Comparison of ENCODE assay signal across 8 cellular contexts in genomic region chr5:108727154-108727638, GRCh38. TPM values are rescaled to one million over a fixed set of nuclear protein-coding genes. Genes with fewer than 3 reads are reported as not detected.
A peak's percentile ranks its signal among the peaks of the same experiment; 100 is the strongest.
DNase-seq lines count a peak whose midpoint lies in the region; ATAC-seq and TF ChIP-seq lines count a peak whose summit lies in the region.

No MANE protein-coding gene starts in this region.

- peaks cover 5% of the 10 kb centered on the region for H3K4me1 ChIP-seq in endodermal cell (ENCODE audit: control insufficient read depth, insufficient read depth, low read length)
- no peaks in the 10 kb centered on the region for H3K4me1 ChIP-seq in mucosa of descending colon (ENCODE audit: low read depth)

- intact Hi-C loops in mucosa of descending colon (cut with DNase I, micrococcal nuclease), result no loop called here

- peak overlapping the region; percentile 83 for H3K4me3 ChIP-seq in endodermal cell (ENCODE audit: low read length)
- no peak overlapping the region for H3K4me3 ChIP-seq in mucosa of descending colon

- no peak for DNase-seq in activated naive CD4-positive, alpha-beta T cell treated with Interleukin-2 at 50 U/mL for 16 hours
- DNase-seq in SHP77 (lab: John Stamatoyannopoulos, UW), result peak; percentile 33 to 57
- no peak for DNase-seq in endodermal cell
- peak in 2 of 3 donors; percentile 47 to 67 for DNase-seq in mucosa of descending colon

- H3K27me3 Mint-ChIP-seq in activated naive CD4-positive, alpha-beta T cell treated with anti-CD3 and anti-CD28 coated beads, Interleukin-2, amount 50 U/mL, for 24 hours, result peaks cover 24% of the 10 kb centered on the region
- H3K27me3 Mint-ChIP-seq in endodermal cell (ENCODE audit: insufficient read depth), result peaks cover 2% of the 10 kb centered on the region

- H3K4me3 Mint-ChIP-seq in activated naive CD4-positive, alpha-beta T cell treated with anti-CD3 and anti-CD28 coated beads, Interleukin-2, amount 50 U/mL, for 24 hours, result peak overlapping the region; percentile 87
- peak overlapping the region; percentile 86 for H3K4me3 Mint-ChIP-seq in endodermal cell

- peak; percentile 56 for ATAC-seq in mucosa of descending colon
- ATAC-seq in HG02571 (IDR thresholded peaks at IDR 0.05; ENCODE audit: unreplicated experiment), result no peak
- ATAC-seq in HG02870 (IDR thresholded peaks at IDR 0.05; ENCODE audit: unreplicated experiment), result no peak
- no peak for ATAC-seq in HG02678 (IDR thresholded peaks at IDR 0.05; ENCODE audit: unreplicated experiment)

- no peaks in the 10 kb centered on the region for H3K27me3 ChIP-seq in endodermal cell (ENCODE audit: control insufficient read depth, insufficient read depth, low read length, poor library complexity, severe bottlenecking)

- no peaks in the 10 kb centered on the region for H3K9me3 ChIP-seq in endodermal cell (ENCODE audit: control insufficient read depth, low read length)
- no peaks in the 10 kb centered on the region for H3K9me3 ChIP-seq in mucosa of descending colon

- H3K9me3 Mint-ChIP-seq in activated naive CD4-positive, alpha-beta T cell treated with anti-CD3 and anti-CD28 coated beads, Interleukin-2, amount 50 U/mL, for 24 hours, result no peaks in the 10 kb centered on the region
- no peaks in the 10 kb centered on the region for H3K9me3 Mint-ChIP-seq in endodermal cell

- H3K36me3 ChIP-seq in endodermal cell (ENCODE audit: control insufficient read depth, insufficient read depth, low read length), result no peaks in the 10 kb centered on the region
- H3K36me3 ChIP-seq in mucosa of descending colon (ENCODE audit: low read depth), result no peaks in the 10 kb centered on the region

- WGBS in endodermal cell (ENCODE audit: insufficient coverage in 1 of 2, insufficient read length in 1 of 2), 2 experiments, result 55 to 79% methylated on average over 2 to 8 of the region's 8 CpGs

- TF ChIP-seq CTCF in endodermal cell (conservative IDR thresholded peaks at IDR 0.05) (no peak), mucosa of descending colon (IDR thresholded peaks at IDR 0.05) (no peak)

- H3K36me3 Mint-ChIP-seq in activated naive CD4-positive, alpha-beta T cell treated with anti-CD3 and anti-CD28 coated beads, Interleukin-2, amount 50 U/mL, for 24 hours, result no peaks in the 10 kb centered on the region
- no peaks in the 10 kb centered on the region for H3K36me3 Mint-ChIP-seq in endodermal cell (ENCODE audit: low read depth)

- no peak overlapping the region for H3K27ac ChIP-seq in endodermal cell (ENCODE audit: low read depth, low read length)

- H3K27ac Mint-ChIP-seq in activated naive CD4-positive, alpha-beta T cell treated with anti-CD3 and anti-CD28 coated beads, Interleukin-2, amount 50 U/mL, for 24 hours, result peak overlapping the region; percentile 83
- H3K27ac Mint-ChIP-seq in endodermal cell, result peak overlapping the region; percentile 97

- H3K9ac ChIP-seq in endodermal cell (ENCODE audit: extremely low read depth, low read length, poor library complexity, severe bottlenecking), result peak overlapping the region; percentile 81

- peaks cover 25% of the 10 kb centered on the region for H3K4me1 Mint-ChIP-seq in activated naive CD4-positive, alpha-beta T cell treated with anti-CD3 and anti-CD28 coated beads, Interleukin-2, amount 50 U/mL, for 24 hours
- peaks cover 22% of the 10 kb centered on the region for H3K4me1 Mint-ChIP-seq in endodermal cell

RNA-seq across cellular contexts. Expression of gene FER, which starts 20.5 kb away (rescaled TPM):
- total RNA-seq in endodermal cell (10 to 100 TPM; 24.5 to 26.8 TPM), mucosa of descending colon (10 to 100 TPM; 12.8 to 44.0 (median 13.6) TPM)
- polyA plus RNA-seq in endodermal cell (2013, experiment 1 of 2), result 10.2 TPM
- 10.9 TPM for polyA plus RNA-seq in endodermal cell (2013, experiment 2 of 2)

Comparison
In these comparisons a context has a peak if more than half of its experiments do, and no peak if none do; other contexts are left out.
1. DNase-seq: peak in SHP77 (2 of 2) and mucosa of descending colon (2 of 3); none in activated naive CD4-positive, alpha-beta T cell treated with Interleukin-2 at 50 U/mL for 16 hours (single experiment) and endodermal cell (single experiment).